19 cellular contexts compared by ENCODE assay signal in genomic region chr21:41373253-41373652, GRCh38. TPM values are rescaled to one million over a fixed set of nuclear protein-coding genes. Genes with fewer than 3 reads are reported as not detected.
"Had no signal": no experiment of that assay in that cellular context is flagged by ENCODE, and none has a peak within 500 bp of the region (broad histone marks: within the 10 kb centered on the region; RNA-seq: fewer than 3 reads in every experiment).

No MANE protein-coding gene starts in this region.

- H3K4me3 ChIP-seq: lower lobe of right lung, smooth muscle cell, thoracic aorta had no signal

- H3K27me3 Mint-ChIP-seq: activated CD4-positive, alpha-beta T cell treated with anti-CD3 and anti-CD28 coated beads, Interleukin-2, amount 10 ng/mL, durations not matched to agents 24 days and 14 days; activated CD8-positive, alpha-beta memory T cell treated with anti-CD3 and anti-CD28 coated beads, Interleukin-2, amount 10 ng/mL, durations not matched to agents 7 days and 5 days; activated CD8-positive, alpha-beta T cell treated with anti-CD3 and anti-CD28 coated beads for 36 hours; naive B cell; T-helper 17 cell had no signal

- H3K27me3 ChIP-seq: brain microvascular endothelial cell had no signal

- H3K36me3 ChIP-seq: brain microvascular endothelial cell, thoracic aorta had no signal

- H3K4me3 Mint-ChIP-seq: activated CD4-positive, alpha-beta T cell treated with anti-CD3 and anti-CD28 coated beads, Interleukin-2, amount 10 ng/mL, durations not matched to agents 24 days and 14 days; activated CD8-positive, alpha-beta memory T cell treated with anti-CD3 and anti-CD28 coated beads, Interleukin-2, amount 10 ng/mL, durations not matched to agents 7 days and 5 days; activated CD8-positive, alpha-beta T cell treated with anti-CD3 and anti-CD28 coated beads for 36 hours; naive B cell; neural crest cell; T-helper 17 cell had no signal

- H3K27ac Mint-ChIP-seq: activated CD8-positive, alpha-beta memory T cell treated with anti-CD3 and anti-CD28 coated beads, Interleukin-2, amount 10 ng/mL, durations not matched to agents 7 days and 5 days; activated CD8-positive, alpha-beta T cell treated with anti-CD3 and anti-CD28 coated beads for 36 hours; T-helper 17 cell had no signal

- H3K9me3 ChIP-seq: lower lobe of right lung, thoracic aorta had no signal

- DNase-seq: activated CD4-positive, alpha-beta T cell treated with anti-CD3 and anti-CD28 coated beads, Interleukin-2, amount 10 ng/mL, durations not matched to agents 24 days and 14 days; activated CD8-positive, alpha-beta memory T cell treated with anti-CD3 and anti-CD28 coated beads, Interleukin-2, amount 10 ng/mL, durations not matched to agents 7 days and 5 days; activated CD8-positive, alpha-beta T cell treated with anti-CD3 and anti-CD28 coated beads for 36 hours; brain microvascular endothelial cell; caudate nucleus; effector memory CD4-positive, alpha-beta T cell; foreskin melanocyte; lower lobe of right lung; mesendoderm; naive B cell; stimulated activated CD4-positive, alpha-beta T cell treated with anti-CD3 and anti-CD28 coated beads, Interleukin-2, amount 100 ng/mL, for 48 hours; stimulated activated naive CD4-positive, alpha-beta T cell treated with Interleukin-2 at 50 U/mL for 16 hours; SW 1271; T-helper 17 cell had no signal

- FAIRE-seq: endothelial cell of umbilical vein had no signal

- H3K9me3 Mint-ChIP-seq: activated CD4-positive, alpha-beta T cell treated with anti-CD3 and anti-CD28 coated beads, Interleukin-2, amount 10 ng/mL, durations not matched to agents 24 days and 14 days; activated CD8-positive, alpha-beta T cell treated with anti-CD3 and anti-CD28 coated beads for 36 hours had no signal

- H3K27ac ChIP-seq: brain microvascular endothelial cell, lower lobe of right lung, thoracic aorta had no signal

RNA-seq across cellular contexts. Expression of gene MX2, which starts 11.4 kb away (rescaled TPM):
- total RNA-seq: endothelial cell of umbilical vein, neural crest cell had no signal

RNA-seq across cellular contexts. Expression of gene FAM3B, which starts 56.7 kb away (rescaled TPM):
- total RNA-seq: activated CD4-positive, alpha-beta T cell treated with anti-CD3 and anti-CD28 coated beads, Interleukin-2, amount 10 ng/mL, durations not matched to agents 24 days and 14 days; activated CD8-positive, alpha-beta memory T cell treated with anti-CD3 and anti-CD28 coated beads, Interleukin-2, amount 10 ng/mL, durations not matched to agents 7 days and 5 days; activated CD8-positive, alpha-beta T cell treated with anti-CD3 and anti-CD28 coated beads for 36 hours; dermis microvascular lymphatic vessel endothelial cell; endothelial cell of umbilical vein; smooth muscle cell; T-helper 17 cell had no signal
- polyA plus RNA-seq: endothelial cell of umbilical vein had no signal
